In genomic region chr12:39467432-39467870, GRCh38 we compare ENCODE assay signal across 10 cellular contexts. TPM values are rescaled to one million over a fixed set of nuclear protein-coding genes. Genes with fewer than 3 reads are reported as not detected.
DNase-seq lines count a peak whose midpoint lies in the region; ATAC-seq, FAIRE-seq and TF ChIP-seq lines count a peak whose summit lies in the region.
"Had no signal": no experiment of that assay in that cellular context is flagged by ENCODE, and none has a peak within 500 bp of the region (broad histone marks: within the 10 kb centered on the region; RNA-seq: fewer than 3 reads in every experiment).

No MANE protein-coding gene starts in this region.

- H2AFZ ChIP-seq in HepG2 (ENCODE audit: low read length), result peak overlapping the region; percentile 25
- H2AFZ ChIP-seq in GM23338, result no peak overlapping the region

- TF ChIP-seq RAD21 in HepG2 (CRISPR knock-in tag; IDR thresholded peaks at IDR 0.05), result no peak

- H3K27ac Mint-ChIP-seq in activated CD4-positive, alpha-beta memory T cell treated with anti-CD3 and anti-CD28 coated beads, Interleukin-2, amount 10 ng/mL, durations not matched to agents 7 days and 5 days, result peak overlapping the region; percentile 32
- H3K27ac Mint-ChIP-seq in stimulated activated naive CD8-positive, alpha-beta T cell treated with anti-CD3 and anti-CD28 coated beads, Interleukin-15, Interleukin-2, amounts not matched to agents 100 ng/mL and 50 ng/mL, for 24 hours, result peak overlapping the region; percentile 9
- H3K27ac Mint-ChIP-seq in GM23338, result no peak overlapping the region

- H3K4me2 ChIP-seq in HepG2 (ENCODE audit: low read depth, low read length) (peak overlapping the region; percentile 29; the same call in 1 of the 2 replicates), GM23338 (no peak overlapping the region)

- H3K4me3 ChIP-seq in HepG2 (replicated peaks in 1 of 3; ENCODE audit: insufficient read depth in 1 of 3, low read depth in 2 of 3, low read length in 3 of 3) (no peak overlapping the region), right lobe of liver (no peak overlapping the region), GM23338 (no peak overlapping the region)

- H4K20me1 ChIP-seq in HepG2 (ENCODE audit: insufficient read depth, low read length), result no peaks in the 10 kb centered on the region
- H4K20me1 ChIP-seq in GM23338 (replicated peaks; ENCODE audit: insufficient read depth), result no peaks in the 10 kb centered on the region

- in situ Hi-C loops in HepG2 (cut with HindIII; ENCODE audit: extremely low pct_ligation_motif_present, low pct_unique_long_range_greater_than_20kb), result no loop called here

- no peaks in the 10 kb centered on the region for H3K9me3 Mint-ChIP-seq in activated CD4-positive, alpha-beta memory T cell treated with anti-CD3 and anti-CD28 coated beads, Interleukin-2, amount 10 ng/mL, durations not matched to agents 7 days and 5 days
- peaks cover 4% of the 10 kb centered on the region for H3K9me3 Mint-ChIP-seq in stimulated activated naive CD8-positive, alpha-beta T cell treated with anti-CD3 and anti-CD28 coated beads, Interleukin-15, Interleukin-2, amounts not matched to agents 100 ng/mL and 50 ng/mL, for 24 hours
- H3K9me3 Mint-ChIP-seq in GM23338, result peaks cover 15% of the 10 kb centered on the region

- no peak for TF ChIP-seq POLR2A in HepG2 (IDR thresholded peaks at IDR 0.05; ENCODE audit: insufficient read depth in 1 of 2, low read depth in 2 of 2, low read length in 2 of 2)
- TF ChIP-seq POLR2A in right lobe of liver (IDR thresholded peaks at IDR 0.05), result no peak

- H3K4me3 Mint-ChIP-seq in activated CD4-positive, alpha-beta memory T cell treated with anti-CD3 and anti-CD28 coated beads, Interleukin-2, amount 10 ng/mL, durations not matched to agents 7 days and 5 days, result peak overlapping the region; percentile 8
- peak overlapping the region; percentile 31 for H3K4me3 Mint-ChIP-seq in stimulated activated naive CD8-positive, alpha-beta T cell treated with anti-CD3 and anti-CD28 coated beads, Interleukin-15, Interleukin-2, amounts not matched to agents 100 ng/mL and 50 ng/mL, for 24 hours
- no peak overlapping the region for H3K4me3 Mint-ChIP-seq in GM23338

- CTCF ChIA-PET in HepG2 (lab: Yijun Ruan, JAX; ENCODE audit: low intra/inter-chr PET ratio, low total read pairs), result no interaction called here
- CTCF ChIA-PET in activated CD4-positive, alpha-beta memory T cell treated with anti-CD3 and anti-CD28 coated beads, Interleukin-2, amount 10 ng/mL, durations not matched to agents 7 days and 5 days (lab: Charles Lee), result no interaction called here

- TF ChIP-seq EP300 in HepG2 (IDR thresholded peaks at IDR 0.05; ENCODE audit: low read depth in 2 of 2, low read length in 2 of 2), result no peak
- no peak for TF ChIP-seq EP300 in HepG2 (CRISPR knock-in tag; IDR thresholded peaks at IDR 0.05; ENCODE audit: borderline replicate concordance)

- H3K4me1 ChIP-seq in HepG2 (ENCODE audit: insufficient read depth, low read length), result no peaks in the 10 kb centered on the region
- H3K4me1 ChIP-seq in right lobe of liver, result no peaks in the 10 kb centered on the region
- no peaks in the 10 kb centered on the region for H3K4me1 ChIP-seq in GM23338 (ENCODE audit: insufficient read depth)

- H3K9me2 ChIP-seq in GM23338 (ENCODE audit: insufficient read depth), result peaks cover 2% of the 10 kb centered on the region; the same call in 1 of the 2 replicates

- TF ChIP-seq CTCF in HepG2 (CRISPR knock-in tag; IDR thresholded peaks at IDR 0.05) (no peak), right lobe of liver (IDR thresholded peaks at IDR 0.05) (no peak), GM23338 (conservative IDR thresholded peaks at IDR 0.05; ENCODE audit: low read depth in 2 of 2) (no peak)

- peaks cover 14% of the 10 kb centered on the region for H3K4me1 Mint-ChIP-seq in activated CD4-positive, alpha-beta memory T cell treated with anti-CD3 and anti-CD28 coated beads, Interleukin-2, amount 10 ng/mL, durations not matched to agents 7 days and 5 days
- peaks cover 18% of the 10 kb centered on the region for H3K4me1 Mint-ChIP-seq in stimulated activated naive CD8-positive, alpha-beta T cell treated with anti-CD3 and anti-CD28 coated beads, Interleukin-15, Interleukin-2, amounts not matched to agents 100 ng/mL and 50 ng/mL, for 24 hours (ENCODE audit: low read depth)
- no peaks in the 10 kb centered on the region for H3K4me1 Mint-ChIP-seq in GM23338

- no peak overlapping the region for H3K27ac ChIP-seq in HepG2 (ENCODE audit: extremely low read length, insufficient read depth, low read length)
- no peak overlapping the region for H3K27ac ChIP-seq in right lobe of liver
- no peak overlapping the region for H3K27ac ChIP-seq in GM23338 (ENCODE audit: low read depth)

- H3K9me3 ChIP-seq in HepG2 (ENCODE audit: low read length), result no peaks in the 10 kb centered on the region
- H3K9me3 ChIP-seq in right lobe of liver, result no peaks in the 10 kb centered on the region

- H3K36me3 ChIP-seq in HepG2 (replicated peaks in 1 of 2; ENCODE audit: control insufficient read depth in 1 of 2, insufficient read depth in 2 of 2, low read length in 2 of 2), result no peaks in the 10 kb centered on the region
- H3K36me3 ChIP-seq in right lobe of liver, result no peaks in the 10 kb centered on the region
- no peaks in the 10 kb centered on the region for H3K36me3 ChIP-seq in GM23338 (ENCODE audit: insufficient read depth)

- H3F3A ChIP-seq in GM23338 (replicated peaks; ENCODE audit: low read depth), result no peaks in the 10 kb centered on the region

- H3K27me3 Mint-ChIP-seq in activated CD4-positive, alpha-beta memory T cell treated with anti-CD3 and anti-CD28 coated beads, Interleukin-2, amount 10 ng/mL, durations not matched to agents 7 days and 5 days, result no peaks in the 10 kb centered on the region
- no peaks in the 10 kb centered on the region for H3K27me3 Mint-ChIP-seq in stimulated activated naive CD8-positive, alpha-beta T cell treated with anti-CD3 and anti-CD28 coated beads, Interleukin-15, Interleukin-2, amounts not matched to agents 100 ng/mL and 50 ng/mL, for 24 hours
- H3K27me3 Mint-ChIP-seq in GM23338 (ENCODE audit: insufficient read depth, low read depth, poor library complexity), result peaks cover 8% of the 10 kb centered on the region

- H3K79me2 ChIP-seq in HepG2 (ENCODE audit: insufficient read depth, low read length) (no peaks in the 10 kb centered on the region), GM23338 (replicated peaks; ENCODE audit: insufficient read depth) (no peaks in the 10 kb centered on the region)

- H3K36me3 Mint-ChIP-seq in activated CD4-positive, alpha-beta memory T cell treated with anti-CD3 and anti-CD28 coated beads, Interleukin-2, amount 10 ng/mL, durations not matched to agents 7 days and 5 days (ENCODE audit: low read depth), result peaks cover 5% of the 10 kb centered on the region
- no peaks in the 10 kb centered on the region for H3K36me3 Mint-ChIP-seq in stimulated activated naive CD8-positive, alpha-beta T cell treated with anti-CD3 and anti-CD28 coated beads, Interleukin-15, Interleukin-2, amounts not matched to agents 100 ng/mL and 50 ng/mL, for 24 hours (ENCODE audit: low read depth)
- H3K36me3 Mint-ChIP-seq in GM23338 (ENCODE audit: low read depth), result no peaks in the 10 kb centered on the region

- no TSS peak for BruUV-seq in HepG2 (replicated peaks; lab: Mats Ljungman, UMichigan)

- FAIRE-seq in HepG2 (lab: Jason Lieb, UNC), result no peak

- intact Hi-C loops in HepG2 (cut with micrococcal nuclease; ENCODE audit: unreplicated experiment), result no loop called here
- intact Hi-C loops in right lobe of liver (cut with DNase I), result no loop called here
- intact Hi-C loops in posterior vena cava (cut with DNase I), result no loop called here

- H3K27me3 ChIP-seq in HepG2 (ENCODE audit: control insufficient read depth in 1 of 2, insufficient read depth in 2 of 2, low read length in 2 of 2), result peaks cover 1 to 5% of the 10 kb centered on the region in 2 experiments; a peak in 2 of 5 replicates
- no peaks in the 10 kb centered on the region for H3K27me3 ChIP-seq in right lobe of liver
- H3K27me3 ChIP-seq in GM23338 (ENCODE audit: insufficient read depth), result no peaks in the 10 kb centered on the region

- ATAC-seq in HepG2, result no peak
- no peak for ATAC-seq in right lobe of liver
- peak; percentile 93 for ATAC-seq in HG02884 (IDR thresholded peaks at IDR 0.05; ENCODE audit: unreplicated experiment)
- ATAC-seq in GM23338, result no peak

- H3K9ac ChIP-seq in HepG2 (ENCODE audit: insufficient read depth, low read depth, low read length), result no peak overlapping the region

- DNase-seq in HepG2 (ENCODE audit: low spot score), result no peak
- no peak for DNase-seq in right lobe of liver
- DNase-seq in activated CD4-positive, alpha-beta memory T cell treated with anti-CD3 and anti-CD28 coated beads, Interleukin-2, amount 10 ng/mL, durations not matched to agents 7 days and 5 days, result no peak
- DNase-seq in NCI-H2081 treated with DMSO at 0.1 percent for 48 hours (lab: John Stamatoyannopoulos, UW), result no peak
- DNase-seq in posterior vena cava (ENCODE audit: low spot score), result no peak
- no peak for DNase-seq in GM23338 (ENCODE audit: low spot score)
- DNase-seq: DMS153, MV-4-11 had no signal

- POLR2A ChIA-PET in HepG2 (lab: Yijun Ruan, JAX), result no interaction called here
- POLR2A ChIA-PET in activated CD4-positive, alpha-beta memory T cell treated with anti-CD3 and anti-CD28 coated beads, Interleukin-2, amount 10 ng/mL, durations not matched to agents 7 days and 5 days (lab: Charles Lee), result interaction anchor here (0.6 to 1.7 kb wide), 4 partner anchors 15 to 255 kb away, joined by 3 to 6 read pairs (median 4); partner anchors contain the start of gene KIF21A

RNA-seq across cellular contexts. Expression of gene KIF21A, which starts 24.5 kb away (rescaled TPM):
- total RNA-seq in HepG2 (2016; rRNA removed; fragmentation: Illumina TruSeq; extraction: Trizol) (39.7 and 55.9 TPM in 2 replicates), right lobe of liver (10 to 100 TPM; 18.4 to 32.9 (median 27.8) TPM), posterior vena cava (10 to 100 TPM; 11.2 to 11.7 TPM)
- total RNA-seq in HepG2 (2016; cell fraction: cytosol; rRNA removed; fragmentation: Illumina TruSeq; extraction: Trizol; ENCODE audit: low read depth), result 6.6 and 6.7 TPM in 2 replicates
- 38.3 and 52.3 TPM in 2 replicates for total RNA-seq in HepG2 (2016; cell fraction: insoluble cytoplasmic fraction; rRNA removed; fragmentation: Illumina TruSeq; extraction: Trizol)
- total RNA-seq in HepG2 (2016; cell fraction: membrane; rRNA removed; fragmentation: Illumina TruSeq; extraction: Trizol), result 12.4 and 13.0 TPM in 2 replicates
- total RNA-seq in HepG2 (2016; cell fraction: nucleus; rRNA removed; fragmentation: Illumina TruSeq; extraction: Trizol), result 48.8 and 49.6 TPM in 2 replicates
- polyA plus RNA-seq in HepG2 (2011; rRNA removed) (17.1 and 20.6 TPM in 2 replicates), GM23338 (2016; fragmentation: Nextera tagmentation; extraction: Ambion mirVana) (25.6 and 32.0 TPM in 2 replicates)
- polyA plus RNA-seq in HepG2 (2011; cell fraction: cytosol; rRNA removed), result 8.0 and 12.8 TPM in 2 replicates
- polyA plus RNA-seq in HepG2 (2011; cell fraction: nucleus; rRNA removed), result 10.3 and 14.8 TPM in 2 replicates
- polyA plus RNA-seq in HepG2 (2012), result 20.4 and 21.5 TPM in 2 replicates
- 0.51 and 0.53 TPM in 2 replicates for polyA plus RNA-seq in HepG2 (2016; cell fraction: cytosol; fragmentation: Illumina TruSeq; extraction: Trizol; ENCODE audit: low read depth)
- 36.3 and 40.4 TPM in 2 replicates for polyA plus RNA-seq in HepG2 (2016; cell fraction: insoluble cytoplasmic fraction; fragmentation: Illumina TruSeq; extraction: Trizol; ENCODE audit: low read depth)
- 1.8 and 2.8 TPM in 2 replicates for polyA plus RNA-seq in HepG2 (2016; cell fraction: membrane; fragmentation: Illumina TruSeq; extraction: Trizol; ENCODE audit: low read depth)
- polyA plus RNA-seq in HepG2 (2016; cell fraction: nucleus; fragmentation: Illumina TruSeq; extraction: Trizol; ENCODE audit: insufficient read depth, low read depth), result 42.7 and 43.8 TPM in 2 replicates
- 9.2 and 26.7 TPM in 2 replicates for polyA minus RNA-seq in HepG2 (2011; rRNA and poly(A)+ RNA removed; ENCODE audit: low replicate concordance)
- 21.9 and 27.8 TPM in 2 replicates for polyA minus RNA-seq in HepG2 (2011; cell fraction: cytosol; rRNA and poly(A)+ RNA removed)
- polyA minus RNA-seq in HepG2 (2011; cell fraction: nucleus; rRNA and poly(A)+ RNA removed), result 109 and 125 TPM in 2 replicates
- total RNA-seq in activated CD4-positive, alpha-beta memory T cell treated with anti-CD3 and anti-CD28 coated beads, Interleukin-2, amount 10 ng/mL, durations not matched to agents 7 days and 5 days, result 10 to 100 TPM; 18.4 to 19.7 TPM
- total RNA-seq in GM23338 (2014; rRNA removed; shearing (Covaris generic)), result 28.8 and 29.6 TPM in 2 replicates
